ENCODE assay signal across 23 cellular contexts in the genomic region with DNA sequence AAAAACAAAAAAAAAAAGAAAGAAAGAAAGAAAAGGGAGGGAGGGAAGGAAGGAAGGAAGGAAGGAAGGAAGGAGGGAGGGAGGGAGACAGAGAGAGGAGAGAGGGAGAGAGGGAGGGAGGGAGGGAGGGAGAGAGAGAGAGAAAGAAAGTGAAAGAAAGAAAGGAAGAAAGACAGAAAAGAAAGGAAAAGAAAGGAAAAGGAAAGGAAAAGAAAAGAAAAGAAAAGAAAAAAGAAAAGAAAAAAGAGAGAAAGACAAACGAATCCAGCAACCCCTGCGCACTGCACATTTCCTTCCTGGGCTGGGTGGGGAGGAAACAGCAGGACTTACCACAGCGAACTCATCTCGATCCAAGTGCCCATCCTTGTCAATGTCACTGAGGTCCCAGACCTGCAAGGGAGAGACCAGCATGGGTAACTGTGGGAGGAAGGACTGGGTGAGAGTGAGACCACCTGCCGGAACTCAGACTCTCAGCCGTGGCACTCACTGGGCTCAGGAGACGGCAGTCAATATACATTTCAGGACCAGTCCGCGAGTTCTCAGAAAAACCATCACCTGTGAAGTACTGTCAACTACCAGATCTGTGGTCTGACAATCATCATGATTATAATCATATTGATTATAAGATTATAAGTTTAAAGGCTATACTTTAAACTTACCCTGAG. TPM values are rescaled to one million over a fixed set of nuclear protein-coding genes. Genes with fewer than 3 reads are reported as not detected.
DNase-seq lines count a peak whose midpoint lies in the region; ATAC-seq lines count a peak whose summit lies in the region.
"Had no signal": no experiment of that assay in that cellular context is flagged by ENCODE, and none has a peak within 500 bp of the region (broad histone marks: within the 10 kb centered on the region; RNA-seq: fewer than 3 reads in every experiment).

No MANE protein-coding gene starts in this region.

- peak overlapping the region; percentile 92 for H3K27ac Mint-ChIP-seq in activated T-cell treated with anti-CD3 and anti-CD28 coated beads, Interleukin-2, amount 50 U/mL, for 72 hours
- peak overlapping the region in 5 of 8 donors; percentile 57 to 95 (median 60) for H3K27ac Mint-ChIP-seq in CD8-positive, alpha-beta memory T cell
- H3K27ac Mint-ChIP-seq in activated naive CD8-positive, alpha-beta T cell treated with anti-CD3 and anti-CD28 coated beads, Interleukin-2, amount 10 ng/mL, durations not matched to agents 7 days and 5 days = peak overlapping the region; percentile 65
- H3K27ac Mint-ChIP-seq: WTC11 had no signal

- H3K27me3 ChIP-seq in CD8-positive, alpha-beta memory T cell (ENCODE audit: insufficient read depth, low read length, poor library complexity, severe bottlenecking) = no peaks in the 10 kb centered on the region
- H3K27me3 ChIP-seq in skeletal muscle tissue (ENCODE audit: control insufficient read depth in 3 of 3, insufficient read depth in 3 of 3, low read length in 3 of 3) = no peaks in the 10 kb centered on the region
- H3K27me3 ChIP-seq: brain microvascular endothelial cell, esophagus muscularis mucosa, ovary had no signal

- H3K4me3 Mint-ChIP-seq in activated T-cell treated with anti-CD3 and anti-CD28 coated beads, Interleukin-2, amount 50 U/mL, for 72 hours = no peak overlapping the region
- peak overlapping the region in 5 of 7 donors; percentile 39 to 65 (median 59) for H3K4me3 Mint-ChIP-seq in CD8-positive, alpha-beta memory T cell
- peak overlapping the region; percentile 29 for H3K4me3 Mint-ChIP-seq in activated naive CD8-positive, alpha-beta T cell treated with anti-CD3 and anti-CD28 coated beads, Interleukin-2, amount 10 ng/mL, durations not matched to agents 7 days and 5 days
- H3K4me3 Mint-ChIP-seq: WTC11 had no signal

- peak overlapping the region in 1 of 3 donors; percentile 54 for H3K9ac ChIP-seq in skeletal muscle tissue (ENCODE audit: low read depth in 1 of 3, low read length in 3 of 3)

- DNase-seq in activated T-cell treated with anti-CD3 and anti-CD28 coated beads, Interleukin-2, amount 50 U/mL, for 72 hours = no peak
- DNase-seq in activated T-cell treated with anti-CD3 and anti-CD28 coated beads, Interleukin-2, amount 50 U/mL, for 48 hours = no peak
- no peak for DNase-seq in CD8-positive, alpha-beta memory T cell
- no peak for DNase-seq in activated naive CD8-positive, alpha-beta T cell treated with anti-CD3 and anti-CD28 coated beads, Interleukin-2, amount 10 ng/mL, durations not matched to agents 7 days and 5 days
- no peak for DNase-seq in NK-92 (lab: John Stamatoyannopoulos, UW; ENCODE audit: unreplicated experiment)
- no peak for DNase-seq in COLO829 (ENCODE audit: low spot score)
- no peak for DNase-seq in C1 segment of cervical spinal cord (lab: John Stamatoyannopoulos, UW)
- DNase-seq: brain microvascular endothelial cell; effector memory CD4-positive, alpha-beta T cell; foreskin melanocyte; immature natural killer cell; naive B cell; NCI-H1048; NCI-H187 treated with DMSO at 0.1 percent for 48 hours; NCI-H526 treated with DMSO at 0.1 percent for 48 hours; ovary; stimulated activated CD4-positive, alpha-beta T cell treated with anti-CD3 and anti-CD28 coated beads, Interleukin-12 subunit alpha, Interleukin-12 subunit beta, amount 100 ng/mL, for 4 hours; stimulated activated CD4-positive, alpha-beta T cell treated with anti-CD3 and anti-CD28 coated beads, Interleukin-4, amount 100 ng/mL, for 24 hours; stimulated activated naive CD8-positive, alpha-beta T cell treated with anti-CD3 and anti-CD28 coated beads, Interleukin-15, Interleukin-2, amounts not matched to agents 100 U/mL and 50 U/mL, for 24 hours had no signal

- H3K27me3 Mint-ChIP-seq in activated T-cell treated with anti-CD3 and anti-CD28 coated beads, Interleukin-2, amount 50 U/mL, for 72 hours (ENCODE audit: low read depth) = no peaks in the 10 kb centered on the region
- H3K27me3 Mint-ChIP-seq in CD8-positive, alpha-beta memory T cell = no peaks in the 10 kb centered on the region
- H3K27me3 Mint-ChIP-seq in activated naive CD8-positive, alpha-beta T cell treated with anti-CD3 and anti-CD28 coated beads, Interleukin-2, amount 10 ng/mL, durations not matched to agents 7 days and 5 days = no peaks in the 10 kb centered on the region
- H3K27me3 Mint-ChIP-seq: naive B cell had no signal

- no peaks in the 10 kb centered on the region for H3K4me1 Mint-ChIP-seq in activated T-cell treated with anti-CD3 and anti-CD28 coated beads, Interleukin-2, amount 50 U/mL, for 72 hours (ENCODE audit: low read depth)
- H3K4me1 Mint-ChIP-seq in CD8-positive, alpha-beta memory T cell = peaks cover 7 to 13% (median 8%) of the 10 kb centered on the region in 3 donors
- H3K4me1 Mint-ChIP-seq in activated naive CD8-positive, alpha-beta T cell treated with anti-CD3 and anti-CD28 coated beads, Interleukin-2, amount 10 ng/mL, durations not matched to agents 7 days and 5 days = peaks cover 8% of the 10 kb centered on the region
- H3K4me1 Mint-ChIP-seq: WTC11 had no signal

- CTCF ChIA-PET in CD8-positive, alpha-beta memory T cell (lab: Charles Lee) = no interaction called here

- no peaks in the 10 kb centered on the region for H3K9me3 ChIP-seq in CD8-positive, alpha-beta memory T cell (ENCODE audit: low read length)
- H3K9me3 ChIP-seq in skeletal muscle tissue (ENCODE audit: control insufficient read depth in 3 of 3, low read length in 3 of 3) = no peaks in the 10 kb centered on the region
- H3K9me3 ChIP-seq: esophagus muscularis mucosa, ovary had no signal

- no peaks in the 10 kb centered on the region for H3K9me3 Mint-ChIP-seq in activated T-cell treated with anti-CD3 and anti-CD28 coated beads, Interleukin-2, amount 50 U/mL, for 72 hours
- H3K9me3 Mint-ChIP-seq in CD8-positive, alpha-beta memory T cell = no peaks in the 10 kb centered on the region
- H3K9me3 Mint-ChIP-seq in activated naive CD8-positive, alpha-beta T cell treated with anti-CD3 and anti-CD28 coated beads, Interleukin-2, amount 10 ng/mL, durations not matched to agents 7 days and 5 days = no peaks in the 10 kb centered on the region
- H3K9me3 Mint-ChIP-seq: immature natural killer cell, naive B cell, WTC11 had no signal

- H3K27ac ChIP-seq in CD8-positive, alpha-beta memory T cell (ENCODE audit: low read depth, low read length) = no peak overlapping the region
- H3K27ac ChIP-seq in skeletal muscle tissue (ENCODE audit: low read depth, low read length) = peak overlapping the region; percentile 30
- H3K27ac ChIP-seq: brain microvascular endothelial cell, C4-2B, ovary had no signal

- peaks cover 7% of the 10 kb centered on the region for H3K4me1 ChIP-seq in CD8-positive, alpha-beta memory T cell (ENCODE audit: insufficient read depth, low read length)
- peaks cover 0 to 10% (median 4%) of the 10 kb centered on the region in 3 donors for H3K4me1 ChIP-seq in skeletal muscle tissue (ENCODE audit: control insufficient read depth in 3 of 3, insufficient read depth in 3 of 3, low read length in 3 of 3)

- peak in 1 of 2 donors; percentile 23 for ATAC-seq in activated T-cell treated with anti-CD3 and anti-CD28 coated beads, Interleukin-2, amount 50 U/mL, for 72 hours (replicated peaks in 1 of 2)
- ATAC-seq in activated naive CD8-positive, alpha-beta T cell treated with anti-CD3 and anti-CD28 coated beads, Interleukin-2, amount 10 ng/mL, durations not matched to agents 7 days and 5 days (ENCODE audit: low read depth) = peak; percentile 30
- ATAC-seq: stimulated activated naive CD8-positive, alpha-beta T cell treated with anti-CD3 and anti-CD28 coated beads, Interleukin-15, Interleukin-2, amounts not matched to agents 100 U/mL and 50 U/mL, for 24 hours; WTC11 had no signal

- H3K4me3 ChIP-seq in CD8-positive, alpha-beta memory T cell (ENCODE audit: low read length) = no peak overlapping the region
- no peak overlapping the region for H3K4me3 ChIP-seq in skeletal muscle tissue (ENCODE audit: low read length in 3 of 3)
- H3K4me3 ChIP-seq: esophagus muscularis mucosa, ovary had no signal

- H3K36me3 Mint-ChIP-seq in activated T-cell treated with anti-CD3 and anti-CD28 coated beads, Interleukin-2, amount 50 U/mL, for 72 hours (ENCODE audit: insufficient read depth in 2 of 2) = peaks cover 2 to 12% of the 10 kb centered on the region in 2 donors
- H3K36me3 Mint-ChIP-seq in CD8-positive, alpha-beta memory T cell = peaks cover 4 to 77% (median 12%) of the 10 kb centered on the region in 3 donors
- peaks cover 9% of the 10 kb centered on the region for H3K36me3 Mint-ChIP-seq in activated naive CD8-positive, alpha-beta T cell treated with anti-CD3 and anti-CD28 coated beads, Interleukin-2, amount 10 ng/mL, durations not matched to agents 7 days and 5 days

- H3K36me3 ChIP-seq in CD8-positive, alpha-beta memory T cell (ENCODE audit: insufficient read depth, low read length) = peaks cover 26% of the 10 kb centered on the region
- peaks cover 45 to 63% (median 45%) of the 10 kb centered on the region in 3 donors for H3K36me3 ChIP-seq in skeletal muscle tissue (ENCODE audit: control insufficient read depth in 3 of 3, insufficient read depth in 3 of 3, low read length in 3 of 3)
- H3K36me3 ChIP-seq: ovary had no signal

- POLR2A ChIA-PET in CD8-positive, alpha-beta memory T cell (lab: Charles Lee) = no interaction called here
- POLR2A ChIA-PET in activated naive CD8-positive, alpha-beta T cell treated with anti-CD3 and anti-CD28 coated beads, Interleukin-2, amount 10 ng/mL, durations not matched to agents 7 days and 5 days (lab: Charles Lee) = no interaction called here

RNA-seq across cellular contexts. Expression of a gene that starts 43.3 kb away (rescaled TPM):
- 10 to 100 TPM; 29.4 to 34.8 TPM for total RNA-seq in activated T-cell treated with anti-CD3 and anti-CD28 coated beads, Interleukin-2, amount 50 U/mL, for 72 hours
- 10 to 100 TPM; 31.7 to 34.7 TPM for total RNA-seq in CD8-positive, alpha-beta memory T cell
- 12.1 TPM for polyA plus RNA-seq in CD8-positive, alpha-beta memory T cell
- 10 to 100 TPM; 40.0 to 41.7 TPM for total RNA-seq in activated naive CD8-positive, alpha-beta T cell treated with anti-CD3 and anti-CD28 coated beads, Interleukin-2, amount 10 ng/mL, durations not matched to agents 7 days and 5 days
- 15.1 TPM for total RNA-seq in skeletal muscle tissue

Comparison
In these comparisons a context has a peak if more than half of its experiments do, and no peak if none do; other contexts are left out.
1. H3K4me3 Mint-ChIP-seq: peak in CD8-positive, alpha-beta memory T cell (5 of 7) and activated naive CD8-positive, alpha-beta T cell treated with anti-CD3 and anti-CD28 coated beads, Interleukin-2, amount 10 ng/mL, durations not matched to agents 7 days and 5 days (single experiment); none in activated T-cell treated with anti-CD3 and anti-CD28 coated beads, Interleukin-2, amount 50 U/mL, for 72 hours (0 of 2).
2. Peak in every context shown above with its lines, with median percentiles within 50 percentile points of each other: H3K27ac Mint-ChIP-seq.